In the genomic region with DNA sequence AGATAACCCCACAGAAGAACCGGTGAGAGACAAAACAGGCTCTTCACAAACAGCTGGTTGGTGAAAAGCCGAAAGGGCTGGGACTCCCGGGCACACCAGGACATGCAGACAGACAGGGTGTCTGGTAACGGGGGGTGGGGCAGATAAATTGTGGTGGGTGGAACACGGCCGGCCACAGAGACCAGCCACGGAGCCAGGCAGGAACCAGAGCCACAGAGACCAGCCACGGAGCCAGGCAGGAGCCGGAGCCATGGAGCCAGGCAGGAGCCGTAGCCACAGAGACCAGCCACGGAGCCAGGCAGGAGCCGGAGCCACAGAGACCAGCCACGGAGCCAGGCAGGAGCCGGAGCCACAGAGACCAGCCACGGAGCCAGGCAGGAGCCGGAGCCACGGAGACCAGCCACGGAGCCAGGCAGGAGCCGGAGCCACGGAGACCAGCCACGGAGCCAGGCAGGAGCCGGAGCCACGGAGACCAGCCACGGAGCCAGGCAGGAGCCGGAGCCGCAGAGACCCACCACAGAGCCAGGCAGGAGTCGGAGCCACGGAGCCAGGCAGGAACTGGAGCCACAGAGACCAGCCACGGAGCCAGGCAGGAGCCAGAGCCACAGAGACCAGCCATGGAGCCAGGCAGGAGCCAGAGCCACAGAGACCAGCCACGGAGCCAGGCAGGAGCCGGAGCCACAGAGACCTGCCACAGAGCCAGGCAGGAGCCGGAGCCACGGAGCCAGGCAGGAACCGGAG, we compare ENCODE assay signal across 8 cellular contexts. TPM values are rescaled to one million over a fixed set of nuclear protein-coding genes. Genes with fewer than 3 reads are reported as not detected.
"Had no signal": no experiment of that assay in that cellular context is flagged by ENCODE, and none has a peak within 500 bp of the region (broad histone marks: within the 10 kb centered on the region; RNA-seq: fewer than 3 reads in every experiment).

No MANE protein-coding gene starts in this region.

RNA-seq across cellular contexts. Expression of gene NKX6-2, which starts 40.0 kb away (rescaled TPM):
- total RNA-seq: HT-29, IMR-90, NCI-H460, PC-9, Peyer's patch, Right ventricle myocardium superior, RPMI7951, SJSA1 had no signal
- polyA plus RNA-seq: IMR-90 had no signal
